Comparison of ENCODE assay signal across 19 cellular contexts in the genomic region with DNA sequence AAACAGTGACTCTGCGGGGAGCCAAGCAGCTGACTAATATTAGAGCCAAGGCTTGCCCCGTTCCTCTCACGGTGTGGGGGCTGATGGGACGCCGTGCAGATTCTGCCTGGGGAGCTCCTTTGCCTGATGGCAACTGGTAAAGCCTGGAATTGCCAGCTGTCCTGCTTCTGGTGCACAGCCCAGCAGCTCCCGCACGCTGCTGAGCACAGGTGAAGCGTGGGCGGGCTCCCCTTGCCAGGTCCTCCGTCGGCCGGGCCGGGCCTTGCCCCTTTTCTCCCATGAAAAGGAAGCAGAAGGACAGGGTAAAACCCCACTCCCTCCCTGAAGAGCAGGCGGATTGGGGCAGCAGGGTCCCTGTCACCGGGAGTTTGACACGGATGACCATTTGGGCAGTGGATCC.
"Had no signal": no experiment of that assay in that cellular context is flagged by ENCODE, and none has a peak within 500 bp of the region (broad histone marks: within the 10 kb centered on the region; RNA-seq: fewer than 3 reads in every experiment).

No MANE protein-coding gene starts in this region.

- H3K36me3 ChIP-seq: ovary, WERI-Rb-1 had no signal

- H3K4me3 ChIP-seq: lower lobe of right lung, ovary, skin epidermis, transverse colon had no signal

- H3K4me3 Mint-ChIP-seq: activated CD4-positive, alpha-beta memory T cell treated with anti-CD3 and anti-CD28 coated beads for 36 hours; activated CD4-positive, alpha-beta T cell treated with anti-CD3 and anti-CD28 coated beads for 36 hours; activated T-cell treated with anti-CD3 and anti-CD28 coated beads, Interleukin-2, amount 50 U/mL, for 24 hours; T-cell had no signal

- ATAC-seq: activated CD4-positive, alpha-beta T cell treated with anti-CD3 and anti-CD28 coated beads for 36 hours; lower lobe of right lung; T-cell had no signal

- H3K27ac Mint-ChIP-seq: activated CD4-positive, alpha-beta memory T cell treated with anti-CD3 and anti-CD28 coated beads for 36 hours; activated CD4-positive, alpha-beta T cell treated with anti-CD3 and anti-CD28 coated beads for 36 hours; T-cell had no signal

- DNase-seq: activated CD4-positive, alpha-beta memory T cell treated with anti-CD3 and anti-CD28 coated beads for 36 hours; activated CD4-positive, alpha-beta T cell treated with anti-CD3 and anti-CD28 coated beads for 36 hours; activated effector memory CD4-positive, alpha-beta T cell treated with Interleukin-2 at 50 U/mL for 16 hours; activated naive CD4-positive, alpha-beta T cell treated with anti-CD3 and anti-CD28 coated beads, Interleukin-2, amount 50 U/mL, for 16 hours; activated T-cell treated with anti-CD3 and anti-CD28 coated beads, Interleukin-2, amount 50 U/mL, for 24 hours; cortex of kidney; effector CD8-positive, alpha-beta T cell; foreskin fibroblast; glutamatergic neuron; kidney glomerular epithelial cell; lower lobe of right lung; ovary; stimulated activated CD4-positive, alpha-beta T cell treated with anti-CD3 and anti-CD28 coated beads, Interleukin-15, amount 100 ng/mL, for 24 hours; stimulated activated CD4-positive, alpha-beta T cell treated with anti-CD3 and anti-CD28 coated beads, Interleukin-4, amount 100 ng/mL, for 1 hour; stimulated activated naive CD4-positive, alpha-beta T cell treated with Interleukin-2 at 50 U/mL for 16 hours; T-cell; transverse colon; WERI-Rb-1 had no signal

- H3K9me3 Mint-ChIP-seq: activated CD4-positive, alpha-beta memory T cell treated with anti-CD3 and anti-CD28 coated beads for 36 hours; activated T-cell treated with anti-CD3 and anti-CD28 coated beads, Interleukin-2, amount 50 U/mL, for 24 hours; T-cell had no signal

- H3K27me3 ChIP-seq: ovary, transverse colon had no signal

- H3K27me3 Mint-ChIP-seq: activated CD4-positive, alpha-beta memory T cell treated with anti-CD3 and anti-CD28 coated beads for 36 hours; activated CD4-positive, alpha-beta T cell treated with anti-CD3 and anti-CD28 coated beads for 36 hours; activated T-cell treated with anti-CD3 and anti-CD28 coated beads, Interleukin-2, amount 50 U/mL, for 24 hours; T-cell had no signal
